ENCODE assay signal across 35 cellular contexts in genomic region chrX:153029875-153030274, GRCh38. TPM values are rescaled to one million over a fixed set of nuclear protein-coding genes. Genes with fewer than 3 reads are reported as not detected.
"Had no signal": no experiment of that assay in that cellular context is flagged by ENCODE, and none has a peak within 500 bp of the region (broad histone marks: within the 10 kb centered on the region; RNA-seq: fewer than 3 reads in every experiment).

No MANE protein-coding gene starts in this region.

- H3K4me3 ChIP-seq: coronary artery, esophagus squamous epithelium, lung, mucosa of descending colon, smooth muscle cell, stomach, thyroid gland, vagina had no signal

- H3K4me3 Mint-ChIP-seq: mesothelial cell of epicardium; natural killer cell treated with Interleukin-12 subunit alpha and Interleukin-12 subunit beta and Interleukin-15 and Interleukin-18, amount 100 ng/mL, for 72 hours; neural crest cell; stimulated activated effector memory CD8-positive, alpha-beta T cell treated with anti-CD3 and anti-CD28 coated beads, Interleukin-12 subunit alpha, Interleukin-12 subunit beta, amount 100 ng/mL, for 72 hours had no signal

- H3K9me3 ChIP-seq: esophagus squamous epithelium, mucosa of descending colon, neutrophil, thyroid gland, vagina had no signal

- H3K27ac ChIP-seq: coronary artery, esophagus squamous epithelium, neutrophil, parathyroid adenoma, stomach, thyroid gland, vagina had no signal

- H3K4me1 ChIP-seq: parathyroid adenoma, thyroid gland, vagina had no signal

- H3K27ac Mint-ChIP-seq: mesothelial cell of epicardium; naive B cell; natural killer cell treated with Interleukin-12 subunit alpha and Interleukin-12 subunit beta and Interleukin-15 and Interleukin-18, amount 100 ng/mL, for 72 hours; progenitor cell of endocrine pancreas; stimulated activated effector memory CD8-positive, alpha-beta T cell treated with anti-CD3 and anti-CD28 coated beads, Interleukin-12 subunit alpha, Interleukin-12 subunit beta, amount 100 ng/mL, for 72 hours had no signal

- FAIRE-seq: endothelial cell of umbilical vein, frontal cortex, kidney had no signal

- ATAC-seq: left lobe of liver; mucosa of descending colon; natural killer cell treated with Interleukin-12 subunit alpha and Interleukin-12 subunit beta and Interleukin-15 and Interleukin-18, amount 100 ng/mL, for 72 hours; sciatic nerve; stimulated activated effector memory CD8-positive, alpha-beta T cell treated with anti-CD3 and anti-CD28 coated beads, Interleukin-12 subunit alpha, Interleukin-12 subunit beta, amount 100 ng/mL, for 72 hours had no signal

- H3K79me2 ChIP-seq: parathyroid adenoma had no signal

- H3K4me1 Mint-ChIP-seq: neural crest cell; stimulated activated effector memory CD8-positive, alpha-beta T cell treated with anti-CD3 and anti-CD28 coated beads, Interleukin-12 subunit alpha, Interleukin-12 subunit beta, amount 100 ng/mL, for 72 hours had no signal

- H3K4me2 ChIP-seq: smooth muscle cell had no signal

- H3K9ac ChIP-seq: parathyroid adenoma had no signal

- H3K9me3 Mint-ChIP-seq: natural killer cell treated with Interleukin-12 subunit alpha and Interleukin-12 subunit beta and Interleukin-15 and Interleukin-18, amount 100 ng/mL, for 72 hours; stimulated activated effector memory CD8-positive, alpha-beta T cell treated with anti-CD3 and anti-CD28 coated beads, Interleukin-12 subunit alpha, Interleukin-12 subunit beta, amount 100 ng/mL, for 72 hours had no signal

- H2AFZ ChIP-seq: parathyroid adenoma had no signal

- H3K27me3 ChIP-seq: esophagus squamous epithelium, neutrophil, thyroid gland, vagina had no signal

- H3K36me3 ChIP-seq: esophagus squamous epithelium, neutrophil, stomach, thyroid gland, vagina had no signal

- DNase-seq: dermis blood vessel endothelial cell; effector memory CD4-positive, alpha-beta T cell; erythroblast; esophagus squamous epithelium; head of caudate nucleus; kidney; mesenchymal stem cell; mucosa of descending colon; naive B cell; stimulated activated CD4-positive, alpha-beta T cell treated with anti-CD3 and anti-CD28 coated beads, Interleukin-2, amount 100 ng/mL, for 24 hours; stimulated activated CD4-positive, alpha-beta T cell treated with anti-CD3 and anti-CD28 coated beads, Interleukin-4, amount 100 ng/mL, for 24 hours; stimulated activated naive CD4-positive, alpha-beta T cell treated with Interleukin-2 at 50 U/mL for 16 hours; stomach; thyroid gland had no signal

- H3K36me3 Mint-ChIP-seq: mesothelial cell of epicardium; naive B cell; natural killer cell treated with Interleukin-12 subunit alpha and Interleukin-12 subunit beta and Interleukin-15 and Interleukin-18, amount 100 ng/mL, for 72 hours; stimulated activated effector memory CD8-positive, alpha-beta T cell treated with anti-CD3 and anti-CD28 coated beads, Interleukin-12 subunit alpha, Interleukin-12 subunit beta, amount 100 ng/mL, for 72 hours had no signal

RNA-seq across cellular contexts. Expression of gene PNMA3, which starts 26.4 kb away (rescaled TPM):
- total RNA-seq: dermis blood vessel endothelial cell, endothelial cell of umbilical vein had no signal
- polyA plus RNA-seq: endothelial cell of umbilical vein had no signal

RNA-seq across cellular contexts. Expression of gene PNMA5, which starts 36.0 kb away (rescaled TPM):
- total RNA-seq: dermis blood vessel endothelial cell; endothelial cell of umbilical vein; esophagus squamous epithelium; fibroblast of villous mesenchyme; glomerular endothelial cell; kidney; left lobe of liver; lung; mesothelial cell of epicardium; mucosa of descending colon; natural killer cell treated with Interleukin-12 subunit alpha and Interleukin-12 subunit beta and Interleukin-15 and Interleukin-18, amount 100 ng/mL, for 72 hours; neural crest cell; omental fat pad; progenitor cell of endocrine pancreas; sciatic nerve; smooth muscle cell; stomach; subcutaneous adipose tissue; thyroid gland; ureter; vagina had no signal
- polyA plus RNA-seq: endothelial cell of umbilical vein, liver, smooth muscle cell had no signal
